ENCODE assay signal across 2 cellular contexts in the genomic region with DNA sequence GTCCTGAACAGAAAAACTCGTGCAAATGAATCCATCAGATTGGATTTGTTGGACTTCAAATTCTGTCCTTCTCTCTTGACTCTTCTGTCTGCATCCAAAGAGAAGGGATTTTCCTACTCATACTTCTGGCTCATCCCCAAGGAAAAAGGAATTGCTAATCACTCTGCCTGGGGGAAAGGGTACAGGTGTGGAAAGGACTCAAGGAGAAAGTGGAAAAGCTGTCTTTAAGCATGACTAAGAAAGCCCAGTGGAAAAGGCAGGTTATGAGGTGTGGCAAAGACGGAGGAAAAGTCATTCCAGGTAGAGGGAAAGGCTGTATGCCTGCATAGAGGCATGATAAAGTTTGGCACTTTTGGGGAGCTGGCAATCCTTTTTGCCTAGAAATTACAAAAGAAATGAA.
TF ChIP-seq lines count a peak whose summit lies in the region.

No MANE protein-coding gene starts in this region.

TF ChIP-seq in HCT116, 20 proteins besides CTCF, POLR2A, EP300 and RAD21:
- TF ChIP-seq EZH2 (IDR thresholded peaks at IDR 0.05) (no peak), SIN3A (IDR thresholded peaks at IDR 0.05; ENCODE audit: low read depth) (no peak), SP1 (IDR thresholded peaks at IDR 0.05; ENCODE audit: low read depth) (no peak), EGR1 (IDR thresholded peaks at IDR 0.05; ENCODE audit: low read depth) (no peak), ZFX (IDR thresholded peaks at IDR 0.05) (no peak), SRF (IDR thresholded peaks at IDR 0.05; ENCODE audit: low read depth) (no peak), YY1 (IDR thresholded peaks at IDR 0.05; ENCODE audit: extremely low read depth, insufficient replicate concordance, low read depth, low read length) (no peak), EZH2phosphoT487 (IDR thresholded peaks at IDR 0.05; ENCODE audit: borderline replicate concordance) (no peak), TCF7L2 (IDR thresholded peaks at IDR 0.05; ENCODE audit: borderline replicate concordance, extremely low read depth, insufficient read depth, insufficient read length) (no peak), CEBPB (IDR thresholded peaks at IDR 0.05; ENCODE audit: low read depth) (no peak), POLR2AphosphoS5 (IDR thresholded peaks at IDR 0.05; ENCODE audit: low read depth, low read length) (no peak), ZNF274 (IDR thresholded peaks at IDR 0.05; ENCODE audit: low read depth, low read length) (no peak), CBX3 (IDR thresholded peaks at IDR 0.05; ENCODE audit: low read depth) (no peak), ELF1 (IDR thresholded peaks at IDR 0.05; ENCODE audit: borderline replicate concordance, low read depth) (no peak), JUND (IDR thresholded peaks at IDR 0.05) (no peak), FOSL1 (IDR thresholded peaks at IDR 0.05; ENCODE audit: low read depth) (no peak)
- TF ChIP-seq, protein P1, sequence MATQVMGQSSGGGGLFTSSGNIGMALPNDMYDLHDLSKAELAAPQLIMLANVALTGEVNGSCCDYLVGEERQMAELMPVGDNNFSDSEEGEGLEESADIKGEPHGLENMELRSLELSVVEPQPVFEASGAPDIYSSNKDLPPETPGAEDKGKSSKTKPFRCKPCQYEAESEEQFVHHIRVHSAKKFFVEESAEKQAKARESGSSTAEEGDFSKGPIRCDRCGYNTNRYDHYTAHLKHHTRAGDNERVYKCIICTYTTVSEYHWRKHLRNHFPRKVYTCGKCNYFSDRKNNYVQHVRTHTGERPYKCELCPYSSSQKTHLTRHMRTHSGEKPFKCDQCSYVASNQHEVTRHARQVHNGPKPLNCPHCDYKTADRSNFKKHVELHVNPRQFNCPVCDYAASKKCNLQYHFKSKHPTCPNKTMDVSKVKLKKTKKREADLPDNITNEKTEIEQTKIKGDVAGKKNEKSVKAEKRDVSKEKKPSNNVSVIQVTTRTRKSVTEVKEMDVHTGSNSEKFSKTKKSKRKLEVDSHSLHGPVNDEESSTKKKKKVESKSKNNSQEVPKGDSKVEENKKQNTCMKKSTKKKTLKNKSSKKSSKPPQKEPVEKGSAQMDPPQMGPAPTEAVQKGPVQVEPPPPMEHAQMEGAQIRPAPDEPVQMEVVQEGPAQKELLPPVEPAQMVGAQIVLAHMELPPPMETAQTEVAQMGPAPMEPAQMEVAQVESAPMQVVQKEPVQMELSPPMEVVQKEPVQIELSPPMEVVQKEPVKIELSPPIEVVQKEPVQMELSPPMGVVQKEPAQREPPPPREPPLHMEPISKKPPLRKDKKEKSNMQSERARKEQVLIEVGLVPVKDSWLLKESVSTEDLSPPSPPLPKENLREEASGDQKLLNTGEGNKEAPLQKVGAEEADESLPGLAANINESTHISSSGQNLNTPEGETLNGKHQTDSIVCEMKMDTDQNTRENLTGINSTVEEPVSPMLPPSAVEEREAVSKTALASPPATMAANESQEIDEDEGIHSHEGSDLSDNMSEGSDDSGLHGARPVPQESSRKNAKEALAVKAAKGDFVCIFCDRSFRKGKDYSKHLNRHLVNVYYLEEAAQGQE (IDR thresholded peaks at IDR 0.05; ENCODE audit: low read depth), result no peak
- TF ChIP-seq, protein P2, sequence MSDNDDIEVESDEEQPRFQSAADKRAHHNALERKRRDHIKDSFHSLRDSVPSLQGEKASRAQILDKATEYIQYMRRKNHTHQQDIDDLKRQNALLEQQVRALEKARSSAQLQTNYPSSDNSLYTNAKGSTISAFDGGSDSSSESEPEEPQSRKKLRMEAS (IDR thresholded peaks at IDR 0.05), result no peak

TF ChIP-seq in SK-N-SH, 30 proteins besides CTCF, POLR2A, EP300 and RAD21:
- TF ChIP-seq, protein P3, sequence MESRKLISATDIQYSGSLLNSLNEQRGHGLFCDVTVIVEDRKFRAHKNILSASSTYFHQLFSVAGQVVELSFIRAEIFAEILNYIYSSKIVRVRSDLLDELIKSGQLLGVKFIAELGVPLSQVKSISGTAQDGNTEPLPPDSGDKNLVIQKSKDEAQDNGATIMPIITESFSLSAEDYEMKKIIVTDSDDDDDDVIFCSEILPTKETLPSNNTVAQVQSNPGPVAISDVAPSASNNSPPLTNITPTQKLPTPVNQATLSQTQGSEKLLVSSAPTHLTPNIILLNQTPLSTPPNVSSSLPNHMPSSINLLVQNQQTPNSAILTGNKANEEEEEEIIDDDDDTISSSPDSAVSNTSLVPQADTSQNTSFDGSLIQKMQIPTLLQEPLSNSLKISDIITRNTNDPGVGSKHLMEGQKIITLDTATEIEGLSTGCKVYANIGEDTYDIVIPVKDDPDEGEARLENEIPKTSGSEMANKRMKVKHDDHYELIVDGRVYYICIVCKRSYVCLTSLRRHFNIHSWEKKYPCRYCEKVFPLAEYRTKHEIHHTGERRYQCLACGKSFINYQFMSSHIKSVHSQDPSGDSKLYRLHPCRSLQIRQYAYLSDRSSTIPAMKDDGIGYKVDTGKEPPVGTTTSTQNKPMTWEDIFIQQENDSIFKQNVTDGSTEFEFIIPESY (IDR thresholded peaks at IDR 0.05; ENCODE audit: borderline replicate concordance, low read depth), result no peak
- no peak for TF ChIP-seq FOXJ3 (CRISPR knock-in tag; IDR thresholded peaks at IDR 0.05)
- no peak for TF ChIP-seq RFX5 (IDR thresholded peaks at IDR 0.05; ENCODE audit: low read length)
- no peak for TF ChIP-seq MEF2A (IDR thresholded peaks at IDR 0.05; ENCODE audit: borderline replicate concordance, low read depth)
- TF ChIP-seq, protein P2 (IDR thresholded peaks at IDR 0.05; ENCODE audit: low read depth), result no peak
- TF ChIP-seq, protein P4, sequence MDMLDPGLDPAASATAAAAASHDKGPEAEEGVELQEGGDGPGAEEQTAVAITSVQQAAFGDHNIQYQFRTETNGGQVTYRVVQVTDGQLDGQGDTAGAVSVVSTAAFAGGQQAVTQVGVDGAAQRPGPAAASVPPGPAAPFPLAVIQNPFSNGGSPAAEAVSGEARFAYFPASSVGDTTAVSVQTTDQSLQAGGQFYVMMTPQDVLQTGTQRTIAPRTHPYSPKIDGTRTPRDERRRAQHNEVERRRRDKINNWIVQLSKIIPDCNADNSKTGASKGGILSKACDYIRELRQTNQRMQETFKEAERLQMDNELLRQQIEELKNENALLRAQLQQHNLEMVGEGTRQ (IDR thresholded peaks at IDR 0.05; ENCODE audit: borderline replicate concordance, low read depth, low read length), result no peak
- TF ChIP-seq ELF1 (IDR thresholded peaks at IDR 0.05), result no peak
- TF ChIP-seq CHD2 (IDR thresholded peaks at IDR 0.05; ENCODE audit: low read length, partially characterized antibody), result no peak
- TF ChIP-seq, protein P5, sequence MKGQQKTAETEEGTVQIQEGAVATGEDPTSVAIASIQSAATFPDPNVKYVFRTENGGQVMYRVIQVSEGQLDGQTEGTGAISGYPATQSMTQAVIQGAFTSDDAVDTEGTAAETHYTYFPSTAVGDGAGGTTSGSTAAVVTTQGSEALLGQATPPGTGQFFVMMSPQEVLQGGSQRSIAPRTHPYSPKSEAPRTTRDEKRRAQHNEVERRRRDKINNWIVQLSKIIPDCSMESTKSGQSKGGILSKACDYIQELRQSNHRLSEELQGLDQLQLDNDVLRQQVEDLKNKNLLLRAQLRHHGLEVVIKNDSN (IDR thresholded peaks at IDR 0.05; ENCODE audit: borderline replicate concordance, low read depth), result no peak
- TF ChIP-seq, protein P6, sequence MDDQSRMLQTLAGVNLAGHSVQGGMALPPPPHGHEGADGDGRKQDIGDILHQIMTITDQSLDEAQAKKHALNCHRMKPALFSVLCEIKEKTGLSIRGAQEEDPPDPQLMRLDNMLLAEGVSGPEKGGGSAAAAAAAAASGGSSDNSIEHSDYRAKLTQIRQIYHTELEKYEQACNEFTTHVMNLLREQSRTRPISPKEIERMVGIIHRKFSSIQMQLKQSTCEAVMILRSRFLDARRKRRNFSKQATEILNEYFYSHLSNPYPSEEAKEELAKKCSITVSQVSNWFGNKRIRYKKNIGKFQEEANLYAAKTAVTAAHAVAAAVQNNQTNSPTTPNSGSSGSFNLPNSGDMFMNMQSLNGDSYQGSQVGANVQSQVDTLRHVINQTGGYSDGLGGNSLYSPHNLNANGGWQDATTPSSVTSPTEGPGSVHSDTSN (IDR thresholded peaks at IDR 0.05), result no peak
- TF ChIP-seq, protein P1 (IDR thresholded peaks at IDR 0.05; ENCODE audit: low read depth, low read length), result no peak
- no peak for TF ChIP-seq JUND (IDR thresholded peaks at IDR 0.05)
